In genomic region chr5:72209515-72210115, GRCh38 we compare ENCODE assay signal across 13 cellular contexts.
DNase-seq lines count a peak whose midpoint lies in the region; ATAC-seq, FAIRE-seq and TF ChIP-seq lines count a peak whose summit lies in the region.
"Had no signal": no experiment of that assay in that cellular context is flagged by ENCODE, and none has a peak within 500 bp of the region (broad histone marks: within the 10 kb centered on the region; RNA-seq: fewer than 3 reads in every experiment).

No MANE protein-coding gene starts in this region.

- TF ChIP-seq CTCF in Loucy (conservative IDR thresholded peaks at IDR 0.05; ENCODE audit: low read length) (peak; percentile 57), RWPE1 (conservative IDR thresholded peaks at IDR 0.05; ENCODE audit: low read depth) (no peak; the same call in 1 of the 2 replicates)

- H4K20me1 ChIP-seq in Loucy (ENCODE audit: insufficient read depth, low read length, poor library complexity, severe bottlenecking) = no peaks in the 10 kb centered on the region

- ATAC-seq in GM21515 (IDR thresholded peaks at IDR 0.05; ENCODE audit: unreplicated experiment) = no peak
- no peak for ATAC-seq in stimulated activated effector memory CD8-positive, alpha-beta T cell treated with anti-CD3 and anti-CD28 coated beads, Interleukin-12 subunit alpha, Interleukin-12 subunit beta, amount 100 ng/mL, for 72 hours
- ATAC-seq: naive thymus-derived CD8-positive, alpha-beta T cell had no signal

- no peak for TF ChIP-seq POLR2A in H54 (IDR thresholded peaks at IDR 0.05; ENCODE audit: low read depth, low read length)

- H3K27ac ChIP-seq in RWPE1 = peak overlapping the region; percentile 90

- no peak overlapping the region for H3K4me3 Mint-ChIP-seq in stimulated activated effector memory CD8-positive, alpha-beta T cell treated with anti-CD3 and anti-CD28 coated beads, Interleukin-12 subunit alpha, Interleukin-12 subunit beta, amount 100 ng/mL, for 72 hours
- H3K4me3 Mint-ChIP-seq: activated B cell treated with CpG ODN at 0.5 μM for 24 hours; activated naive CD4-positive, alpha-beta T cell treated with anti-CD3 and anti-CD28 coated beads for 36 hours; naive thymus-derived CD8-positive, alpha-beta T cell had no signal

- peaks cover 23% of the 10 kb centered on the region for H3K4me1 ChIP-seq in Loucy (ENCODE audit: insufficient read depth, low read length, poor library complexity, severe bottlenecking)

- no peaks in the 10 kb centered on the region for H3K36me3 Mint-ChIP-seq in stimulated activated effector memory CD8-positive, alpha-beta T cell treated with anti-CD3 and anti-CD28 coated beads, Interleukin-12 subunit alpha, Interleukin-12 subunit beta, amount 100 ng/mL, for 72 hours
- H3K36me3 Mint-ChIP-seq: naive thymus-derived CD8-positive, alpha-beta T cell had no signal

- peak overlapping the region; percentile 59 for H3K4me2 ChIP-seq in Loucy (ENCODE audit: low read depth, low read length, poor library complexity, severe bottlenecking)

- no peaks in the 10 kb centered on the region for H3K79me2 ChIP-seq in Loucy (ENCODE audit: insufficient read depth, low read length)

- H2AFZ ChIP-seq in Loucy (ENCODE audit: low read length) = peak overlapping the region; percentile 65

- DNase-seq in DMS 273 (lab: John Stamatoyannopoulos, UW; ENCODE audit: unreplicated experiment) (peak; percentile 98), RWPE1 (ENCODE audit: low spot score) (peak; percentile 63), kidney tubule cell (ENCODE audit: low spot score) (peak; percentile 60), H54 (ENCODE audit: insufficient read length, low spot score) (no peak)
- DNase-seq in activated CD4-positive, alpha-beta T cell treated with anti-CD3 and anti-CD28 coated beads, Interleukin-2, amount 50 U/mL, for 48 hours = no peak
- DNase-seq in stimulated activated effector memory CD8-positive, alpha-beta T cell treated with anti-CD3 and anti-CD28 coated beads, Interleukin-12 subunit alpha, Interleukin-12 subunit beta, amount 100 ng/mL, for 72 hours (ENCODE audit: low spot score in 2 of 2) = no peak
- DNase-seq: activated B cell treated with CpG ODN at 0.5 μM for 24 hours; activated naive CD4-positive, alpha-beta T cell treated with anti-CD3 and anti-CD28 coated beads for 36 hours; naive thymus-derived CD8-positive, alpha-beta T cell had no signal

- H3F3A ChIP-seq in Loucy (ENCODE audit: low read depth) = no peaks in the 10 kb centered on the region

- no peaks in the 10 kb centered on the region for H3K9me2 ChIP-seq in Loucy (replicated peaks; ENCODE audit: low read depth, low read length)

- CTCF ChIA-PET in RWPE1 (lab: Yijun Ruan, JAX) = interaction anchor here (0.6 to 0.8 kb wide), 3 partner anchors 12 to 374 kb away, joined by 4 to 6 read pairs (median 4); no protein-coding TSS in a partner anchor

- no peaks in the 10 kb centered on the region for H3K27me3 ChIP-seq in Loucy (ENCODE audit: insufficient read depth, low read length, poor library complexity, severe bottlenecking)

- H3K27ac Mint-ChIP-seq in stimulated activated effector memory CD8-positive, alpha-beta T cell treated with anti-CD3 and anti-CD28 coated beads, Interleukin-12 subunit alpha, Interleukin-12 subunit beta, amount 100 ng/mL, for 72 hours = no peak overlapping the region
- H3K27ac Mint-ChIP-seq: activated B cell treated with CpG ODN at 0.5 μM for 24 hours; activated naive CD4-positive, alpha-beta T cell treated with anti-CD3 and anti-CD28 coated beads for 36 hours had no signal

- no peaks in the 10 kb centered on the region for H3K9me3 Mint-ChIP-seq in stimulated activated effector memory CD8-positive, alpha-beta T cell treated with anti-CD3 and anti-CD28 coated beads, Interleukin-12 subunit alpha, Interleukin-12 subunit beta, amount 100 ng/mL, for 72 hours
- H3K9me3 Mint-ChIP-seq: activated B cell treated with CpG ODN at 0.5 μM for 24 hours; activated naive CD4-positive, alpha-beta T cell treated with anti-CD3 and anti-CD28 coated beads for 36 hours; naive thymus-derived CD8-positive, alpha-beta T cell had no signal

- no peaks in the 10 kb centered on the region for H3K9me3 ChIP-seq in Loucy (ENCODE audit: insufficient read depth, low read depth, low read length)

- FAIRE-seq in H54 (lab: Jason Lieb, UNC) = no peak
- FAIRE-seq: GM12892, RCC 7860 had no signal

- POLR2A ChIA-PET in RWPE1 (lab: Yijun Ruan, JAX; ENCODE audit: low non-redundant PET) = no interaction called here

- peak overlapping the region; percentile 45 for H3K9ac ChIP-seq in Loucy (ENCODE audit: low read depth, low read length, poor library complexity, severe bottlenecking)

- no peaks in the 10 kb centered on the region for H3K4me1 Mint-ChIP-seq in stimulated activated effector memory CD8-positive, alpha-beta T cell treated with anti-CD3 and anti-CD28 coated beads, Interleukin-12 subunit alpha, Interleukin-12 subunit beta, amount 100 ng/mL, for 72 hours
- H3K4me1 Mint-ChIP-seq: activated B cell treated with CpG ODN at 0.5 μM for 24 hours had no signal

- no peaks in the 10 kb centered on the region for H3K36me3 ChIP-seq in Loucy (ENCODE audit: insufficient read depth, low read length)

- peak overlapping the region; percentile 43 for H3K4me3 ChIP-seq in Loucy (ENCODE audit: low read length, poor library complexity, severe bottlenecking)

Comparison
In these comparisons a context has a peak if more than half of its experiments do, and no peak if none do; other contexts are left out.
1. DNase-seq: peak in DMS 273 (single experiment), RWPE1 (single experiment) and kidney tubule cell (single experiment); none in H54 (single experiment), activated CD4-positive, alpha-beta T cell treated with anti-CD3 and anti-CD28 coated beads, Interleukin-2, amount 50 U/mL, for 48 hours (0 of 2) and stimulated activated effector memory CD8-positive, alpha-beta T cell treated with anti-CD3 and anti-CD28 coated beads, Interleukin-12 subunit alpha, Interleukin-12 subunit beta, amount 100 ng/mL, for 72 hours (0 of 2).